24 cellular contexts compared by ENCODE assay signal in the genomic region with DNA sequence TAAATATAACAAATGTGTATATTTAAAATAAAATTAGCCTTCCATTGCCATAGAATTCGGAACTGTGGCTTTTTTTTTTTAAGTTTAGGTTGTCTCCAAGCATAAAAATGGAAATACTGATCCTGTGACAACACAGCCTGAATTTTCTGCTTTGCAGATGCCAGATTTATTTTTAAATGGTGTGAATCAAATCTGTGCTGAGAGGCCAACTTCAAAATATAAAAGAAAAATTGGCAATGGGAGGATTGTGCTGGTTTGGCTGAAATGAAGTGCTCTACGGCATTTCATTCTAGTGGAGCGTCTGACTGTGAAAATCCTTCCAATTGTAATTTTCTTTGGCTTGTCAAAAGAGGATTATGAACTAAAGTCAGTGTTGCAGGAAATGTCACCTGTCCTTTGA.
DNase-seq lines count a peak whose midpoint lies in the region; ATAC-seq and TF ChIP-seq lines count a peak whose summit lies in the region.
"Had no signal": no experiment of that assay in that cellular context is flagged by ENCODE, and none has a peak within 500 bp of the region (broad histone marks: within the 10 kb centered on the region; RNA-seq: fewer than 3 reads in every experiment).

No MANE protein-coding gene starts in this region.

- no peak for TF ChIP-seq POLR2A in testis (IDR thresholded peaks at IDR 0.05)

- H3K27me3 Mint-ChIP-seq in brain = no peaks in the 10 kb centered on the region
- H3K27me3 Mint-ChIP-seq: CD8-positive, alpha-beta memory T cell had no signal

- H3K4me1 Mint-ChIP-seq in brain = peaks cover 12% of the 10 kb centered on the region
- H3K4me1 Mint-ChIP-seq: CD8-positive, alpha-beta memory T cell had no signal

- WGBS in testis, 2 donors = 72 to 76% methylated on average over 3 of the region's 3 CpGs

- H3K4me1 ChIP-seq in thoracic aorta (ENCODE audit: control insufficient read depth in 1 of 2, low read depth in 2 of 2) (peaks cover 7% of the 10 kb centered on the region in 2 donors), testis (no peaks in the 10 kb centered on the region)

- H3K4me3 Mint-ChIP-seq in brain = peak overlapping the region in 2 of 5 experiments; percentile 13 to 37
- H3K4me3 Mint-ChIP-seq: CD8-positive, alpha-beta memory T cell had no signal

- H3K36me3 Mint-ChIP-seq in brain = no peaks in the 10 kb centered on the region
- H3K36me3 Mint-ChIP-seq: CD8-positive, alpha-beta memory T cell had no signal

- peak; percentile 60 for ATAC-seq in thoracic aorta (ENCODE audit: insufficient number of reproducible peaks, low FRiP score, low read depth)

- intact Hi-C loops in testis (cut with DNase I; ENCODE audit: low total_unique reads) = no loop called here

- H3K27me3 ChIP-seq in thoracic aorta (replicated peaks; ENCODE audit: insufficient read depth) (no peaks in the 10 kb centered on the region), testis (no peaks in the 10 kb centered on the region)

- H3K4me3 ChIP-seq in thoracic aorta = no peak overlapping the region
- no peak overlapping the region for H3K4me3 ChIP-seq in testis

- H3K9me3 ChIP-seq in thoracic aorta (no peaks in the 10 kb centered on the region), testis (no peaks in the 10 kb centered on the region)

- DNase-seq in NCI-H1105 treated with DMSO at 0.1 percent for 48 hours (lab: John Stamatoyannopoulos, UW) (peak; percentile 9), NCI-H1105 (lab: John Stamatoyannopoulos, UW) (no peak), middle frontal gyrus (ENCODE audit: extremely low spot score, low spot score) (peak; percentile 57), thoracic aorta (ENCODE audit: low spot score) (no peak), 8988T (no peak), testis (no peak)
- DNase-seq in activated effector memory CD4-positive, alpha-beta T cell treated with Interleukin-2 at 50 U/mL for 16 hours = no peak
- DNase-seq: Calu3; CD8-positive, alpha-beta memory T cell; DMS153; GOT3; HCEC 1CT; KBM-7; NCI-H1092; NCI-H2029 treated with DMSO at 0.1 percent for 48 hours; NCI-H226; NCI-H510A treated with DMSO at 0.1 percent for 48 hours; NCI-H748 treated with DMSO at 0.1 percent for 48 hours; SIG-M5 had no signal

- H3K9me3 Mint-ChIP-seq in brain = peaks cover 0 to 7% (median 5%) of the 10 kb centered on the region in 5 experiments

- no peak overlapping the region for H3K27ac ChIP-seq in thoracic aorta
- no peak overlapping the region for H3K27ac ChIP-seq in testis
- H3K27ac ChIP-seq: 22Rv1, C4-2B, HL-60, RWPE1 had no signal

- H3K27ac Mint-ChIP-seq in brain = peak overlapping the region in 4 of 5 experiments; percentile 54 to 74 (median 63)
- H3K27ac Mint-ChIP-seq: CD8-positive, alpha-beta memory T cell had no signal

- no peak for TF ChIP-seq CTCF in brain (conservative IDR thresholded peaks at IDR 0.05)
- TF ChIP-seq CTCF in thoracic aorta (IDR thresholded peaks at IDR 0.05) = no peak
- TF ChIP-seq CTCF in testis (IDR thresholded peaks at IDR 0.05) = no peak

- H3K36me3 ChIP-seq in thoracic aorta = no peaks in the 10 kb centered on the region
- no peaks in the 10 kb centered on the region for H3K36me3 ChIP-seq in testis (ENCODE audit: low read depth, missing control alignments)

Comparison
In these comparisons a context has a peak if more than half of its experiments do, and no peak if none do; other contexts are left out.
1. DNase-seq: peak in NCI-H1105 treated with DMSO at 0.1 percent for 48 hours (single experiment) and middle frontal gyrus (single experiment); none in NCI-H1105 (single experiment), thoracic aorta (single experiment), activated effector memory CD4-positive, alpha-beta T cell treated with Interleukin-2 at 50 U/mL for 16 hours (single experiment), 8988T (single experiment) and testis (single experiment).